ENCODE assay signal across 20 cellular contexts in the genomic region with DNA sequence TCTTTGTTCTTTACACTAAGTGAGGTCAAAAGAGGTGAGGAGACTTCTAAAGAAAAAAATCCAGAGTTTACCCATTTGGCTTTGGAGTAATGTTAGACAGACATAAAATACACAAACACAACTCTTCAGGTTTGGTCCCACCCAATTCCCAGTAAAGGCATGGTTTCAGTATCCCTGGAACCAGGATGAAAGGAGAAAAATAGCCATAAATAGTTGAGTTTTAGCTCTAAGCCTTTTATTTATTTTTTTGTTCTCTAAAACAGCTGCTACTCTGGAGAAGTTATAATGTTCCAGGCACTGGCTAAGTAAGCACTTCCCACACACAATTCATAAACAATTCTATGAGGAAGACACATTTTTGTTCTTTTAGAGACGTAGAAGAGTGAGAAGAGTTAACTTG. TPM values are rescaled to one million over a fixed set of nuclear protein-coding genes. Genes with fewer than 3 reads are reported as not detected.
"Had no signal": no experiment of that assay in that cellular context is flagged by ENCODE, and none has a peak within 500 bp of the region (broad histone marks: within the 10 kb centered on the region; RNA-seq: fewer than 3 reads in every experiment).

No MANE protein-coding gene starts in this region.

- H3K36me3 Mint-ChIP-seq: memory B cell had no signal

- ATAC-seq: foreskin keratinocyte, left cardiac atrium, lower lobe of right lung had no signal

- H3K27me3 ChIP-seq: right atrium auricular region had no signal

- H3K27ac ChIP-seq: foreskin keratinocyte, left ventricle myocardium inferior, lower lobe of right lung, right atrium auricular region, stomach, thoracic aorta, transverse colon had no signal

- H3K9me3 ChIP-seq: left ventricle myocardium inferior, lower lobe of right lung, right atrium auricular region, stomach, thoracic aorta, transverse colon had no signal

- H3K36me3 ChIP-seq: left ventricle myocardium inferior, lower lobe of right lung, right atrium auricular region, stomach, thoracic aorta, transverse colon had no signal

- H3K4me1 ChIP-seq: lower lobe of right lung had no signal

- DNase-seq: dermis blood vessel endothelial cell; endodermal cell; erythroblast; foreskin keratinocyte; immature natural killer cell; kidney; left cardiac atrium; left ventricle myocardium inferior; lower lobe of right lung; midbrain; small intestine; stimulated activated CD4-positive, alpha-beta T cell treated with anti-CD3 and anti-CD28 coated beads, Interleukin-12 subunit alpha, Interleukin-12 subunit beta, amount 100 ng/mL, for 4 hours; stimulated activated naive CD4-positive, alpha-beta T cell; stomach; substantia nigra; transverse colon had no signal

- H3K27ac Mint-ChIP-seq: endodermal cell, memory B cell had no signal

- H3K4me3 Mint-ChIP-seq: endodermal cell, memory B cell had no signal

- H3K4me3 ChIP-seq: left ventricle myocardium inferior, lower lobe of right lung, right atrium auricular region, stomach, thoracic aorta, transverse colon had no signal

- H3K9me3 Mint-ChIP-seq: endodermal cell, immature natural killer cell, memory B cell had no signal

RNA-seq across cellular contexts. Expression of gene ABCB1, which starts 4.0 kb away (rescaled TPM):
- total RNA-seq: foreskin keratinocyte, osteocyte had no signal
- polyA plus RNA-seq: foreskin keratinocyte had no signal

RNA-seq across cellular contexts. Expression of gene RUNDC3B, which starts 31.5 kb away (rescaled TPM):
- total RNA-seq: osteocyte had no signal
